In genomic region chr3:196192036-196193001, GRCh38 we compare ENCODE assay signal across 8 cellular contexts. TPM values are rescaled to one million over a fixed set of nuclear protein-coding genes. Genes with fewer than 3 reads are reported as not detected.
DNase-seq lines count a peak whose midpoint lies in the region; ATAC-seq and TF ChIP-seq lines count a peak whose summit lies in the region.

No MANE protein-coding gene starts in this region.

- no peaks in the 10 kb centered on the region for H3K36me3 Mint-ChIP-seq in activated naive CD4-positive, alpha-beta T cell treated with anti-CD3 and anti-CD28 coated beads, Interleukin-2, amount 50 U/mL, for 24 hours

- H2BK15ac ChIP-seq in mesendoderm (replicated peaks; ENCODE audit: low read depth), result no peak overlapping the region

- H3K4me1 Mint-ChIP-seq in activated naive CD4-positive, alpha-beta T cell treated with anti-CD3 and anti-CD28 coated beads, Interleukin-2, amount 50 U/mL, for 24 hours, result peaks cover 18% of the 10 kb centered on the region

- H3K27me3 ChIP-seq in Loucy (ENCODE audit: insufficient read depth, low read length, poor library complexity, severe bottlenecking), result no peaks in the 10 kb centered on the region
- H3K27me3 ChIP-seq in mesendoderm (ENCODE audit: insufficient read depth, low read length, poor library complexity), result no peaks in the 10 kb centered on the region

- peak; percentile 23 for TF ChIP-seq CTCF in Loucy (conservative IDR thresholded peaks at IDR 0.05; ENCODE audit: low read length)

- H4K8ac ChIP-seq in mesendoderm (ENCODE audit: low read depth, low read length), result no peak overlapping the region

- peak overlapping the region; percentile 11 for H3K4me3 Mint-ChIP-seq in activated naive CD4-positive, alpha-beta T cell treated with anti-CD3 and anti-CD28 coated beads, Interleukin-2, amount 50 U/mL, for 24 hours

- H3K79me2 ChIP-seq in Loucy (ENCODE audit: insufficient read depth, low read length), result peaks cover 82% of the 10 kb centered on the region
- no peaks in the 10 kb centered on the region for H3K79me2 ChIP-seq in mesendoderm (ENCODE audit: control insufficient read depth, insufficient read depth, low read length)

- H3K36me3 ChIP-seq in Loucy (ENCODE audit: insufficient read depth, low read length) (no peaks in the 10 kb centered on the region), mesendoderm (ENCODE audit: control insufficient read depth, insufficient read depth, low read length) (no peaks in the 10 kb centered on the region)

- no peaks in the 10 kb centered on the region for H3K79me1 ChIP-seq in mesendoderm (ENCODE audit: low read length)

- H3K4me3 ChIP-seq in Loucy (ENCODE audit: low read length, poor library complexity, severe bottlenecking), result no peak overlapping the region
- H3K4me3 ChIP-seq in mesendoderm (ENCODE audit: low read length), result no peak overlapping the region

- no peaks in the 10 kb centered on the region for H3K9me3 Mint-ChIP-seq in activated naive CD4-positive, alpha-beta T cell treated with anti-CD3 and anti-CD28 coated beads, Interleukin-2, amount 50 U/mL, for 24 hours

- no CpG with 5 or more reads among the region's 24 CpGs for WGBS in mesendoderm (ENCODE audit: extremely low coverage, insufficient coverage, low lambda C conversion rate)

- no peaks in the 10 kb centered on the region for H4K20me1 ChIP-seq in Loucy (ENCODE audit: insufficient read depth, low read length, poor library complexity, severe bottlenecking)

- H3K9ac ChIP-seq in Loucy (ENCODE audit: low read depth, low read length, poor library complexity, severe bottlenecking) (peak overlapping the region; percentile 60), mesendoderm (ENCODE audit: low read length) (peak overlapping the region; percentile 12)

- no peak overlapping the region for H2BK5ac ChIP-seq in mesendoderm (ENCODE audit: low read length)

- no peak overlapping the region for H3K18ac ChIP-seq in mesendoderm (ENCODE audit: low read length)

- H3K4me1 ChIP-seq in Loucy (ENCODE audit: insufficient read depth, low read length, poor library complexity, severe bottlenecking) (peaks cover 54% of the 10 kb centered on the region), mesendoderm (ENCODE audit: control insufficient read depth, low read depth, low read length) (no peaks in the 10 kb centered on the region)

- peak overlapping the region; percentile 80 for H3K23ac ChIP-seq in mesendoderm (ENCODE audit: low read length)

- peak overlapping the region; percentile 25 for H3K56ac ChIP-seq in mesendoderm (ENCODE audit: low read length)

- H3F3A ChIP-seq in Loucy (ENCODE audit: low read depth), result no peaks in the 10 kb centered on the region

- no peak overlapping the region for H2AFZ ChIP-seq in Loucy (ENCODE audit: low read length)

- no peak overlapping the region for H2AK5ac ChIP-seq in mesendoderm (ENCODE audit: low read length)

- no peak overlapping the region for H3K4ac ChIP-seq in mesendoderm (ENCODE audit: low read depth, low read length)

- intact Hi-C loops in sciatic nerve (cut with DNase I), result no loop called here

- no peaks in the 10 kb centered on the region for H3K27me3 Mint-ChIP-seq in activated naive CD4-positive, alpha-beta T cell treated with anti-CD3 and anti-CD28 coated beads, Interleukin-2, amount 50 U/mL, for 24 hours

- no peak overlapping the region for H3K27ac ChIP-seq in mesendoderm (ENCODE audit: low read depth, low read length)

- peak; percentile 37 to 45 for ATAC-seq in activated CD4-positive, CD25-positive, alpha-beta regulatory T cell treated with anti-CD3 and anti-CD28 coated beads, Interleukin-2, amount 50 U/mL, for 24 hours
- no peak for ATAC-seq in sciatic nerve

- no peak overlapping the region for H4K5ac ChIP-seq in mesendoderm (ENCODE audit: low read length)

- no peaks in the 10 kb centered on the region for H3K9me2 ChIP-seq in Loucy (replicated peaks; ENCODE audit: low read depth, low read length)

- H3K4me2 ChIP-seq in Loucy (ENCODE audit: low read depth, low read length, poor library complexity, severe bottlenecking) (peak overlapping the region; percentile 49), mesendoderm (ENCODE audit: low read length) (no peak overlapping the region)

- H2BK120ac ChIP-seq in mesendoderm (ENCODE audit: low read depth, low read length), result no peak overlapping the region

- no peaks in the 10 kb centered on the region for H3K9me3 ChIP-seq in Loucy (ENCODE audit: insufficient read depth, low read depth, low read length)

- DNase-seq in activated CD4-positive, CD25-positive, alpha-beta regulatory T cell (lab: John Stamatoyannopoulos, UW), result no peak
- DNase-seq in mesendoderm, result peak; percentile 31
- no peak for DNase-seq in NCI-H69 (lab: John Stamatoyannopoulos, UW)
- no peak for DNase-seq in KG1 (lab: John Stamatoyannopoulos, UW)
- DNase-seq in sciatic nerve (ENCODE audit: low spot score), result no peak

- peak overlapping the region; percentile 51 for H3K27ac Mint-ChIP-seq in activated naive CD4-positive, alpha-beta T cell treated with anti-CD3 and anti-CD28 coated beads, Interleukin-2, amount 50 U/mL, for 24 hours

RNA-seq across cellular contexts. Expression of gene ZDHHC19, which starts 18.9 kb away (rescaled TPM):
- 0.88 TPM for polyA plus RNA-seq in mesendoderm (2013, experiment 1 of 2)
- polyA plus RNA-seq in mesendoderm (2013, experiment 2 of 2), result 0.52 TPM
- not detected for total RNA-seq in sciatic nerve

RNA-seq across cellular contexts. Expression of gene SLC51A, which starts 24.0 kb away (rescaled TPM):
- 4.4 TPM for polyA plus RNA-seq in mesendoderm (2013, experiment 1 of 2)
- polyA plus RNA-seq in mesendoderm (2013, experiment 2 of 2), result 3.6 TPM
- 0.58 TPM for total RNA-seq in sciatic nerve
